ENCODE assay signal across 8 cellular contexts in the genomic region with DNA sequence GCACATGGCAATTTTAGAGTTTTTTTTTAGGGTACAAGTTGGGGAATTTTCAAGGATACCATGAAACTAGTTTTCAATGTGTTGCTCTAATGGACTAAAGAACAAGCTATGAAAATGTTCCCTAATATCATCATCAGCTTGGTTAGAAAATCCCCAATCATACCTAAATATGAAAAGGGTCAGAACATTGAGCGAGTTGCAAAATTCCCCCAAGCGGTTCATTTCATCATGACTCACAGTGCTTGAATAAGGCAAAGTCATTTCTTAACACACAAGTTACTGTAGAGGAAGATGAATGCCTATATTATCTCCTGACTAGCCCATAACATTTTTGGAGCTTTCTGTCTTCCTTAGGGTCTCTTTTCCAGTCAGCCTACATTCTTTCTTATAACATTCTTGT.
DNase-seq lines count a peak whose midpoint lies in the region; ATAC-seq and TF ChIP-seq lines count a peak whose summit lies in the region.

No MANE protein-coding gene starts in this region.

- H2AFZ ChIP-seq in MM.1S (ENCODE audit: low read length): no peak overlapping the region

- H3K27ac Mint-ChIP-seq in CD4-positive, alpha-beta memory T cell: peak overlapping the region in 6 of 7 donors; percentile 33 to 90 (median 74)
- H3K27ac Mint-ChIP-seq in activated T-helper 17 cell treated with anti-CD3 and anti-CD28 coated beads, Interleukin-2, amount 50 U/mL, for 72 hours: peak overlapping the region; percentile 90

- H3K9ac ChIP-seq in MM.1S (ENCODE audit: low read length): no peak overlapping the region

- no peaks in the 10 kb centered on the region for H3K27me3 Mint-ChIP-seq in CD4-positive, alpha-beta memory T cell
- no peaks in the 10 kb centered on the region for H3K27me3 Mint-ChIP-seq in activated T-helper 17 cell treated with anti-CD3 and anti-CD28 coated beads, Interleukin-2, amount 50 U/mL, for 72 hours

- no peaks in the 10 kb centered on the region for H3K9me3 ChIP-seq in CD4-positive, alpha-beta memory T cell (ENCODE audit: control insufficient read depth in 1 of 2, low read length in 2 of 2)
- no peaks in the 10 kb centered on the region for H3K9me3 ChIP-seq in MM.1S (replicated peaks; ENCODE audit: insufficient read depth, low read length)

- H3K79me2 ChIP-seq in MM.1S (ENCODE audit: low read length): peaks cover 56% of the 10 kb centered on the region

- H4K20me1 ChIP-seq in MM.1S (ENCODE audit: insufficient read depth, low read length): no peaks in the 10 kb centered on the region

- peak in 1 of 5 donors; percentile 59 for DNase-seq in CD4-positive, alpha-beta memory T cell
- DNase-seq in renal cortical epithelial cell (ENCODE audit: low read depth) (peak; percentile 33), MM.1S (no peak), HUDEP-2 (lab: John Stamatoyannopoulos, UW; ENCODE audit: unreplicated experiment in 76 of 76) (no peak), NCI-H2196 (lab: John Stamatoyannopoulos, UW; ENCODE audit: unreplicated experiment) (no peak)

- peak overlapping the region in 5 of 8 donors; percentile 79 to 91 (median 84) for H3K4me3 Mint-ChIP-seq in CD4-positive, alpha-beta memory T cell
- peak overlapping the region; percentile 79 for H3K4me3 Mint-ChIP-seq in activated T-helper 17 cell treated with anti-CD3 and anti-CD28 coated beads, Interleukin-2, amount 50 U/mL, for 72 hours

- POLR2A ChIA-PET in CD4-positive, alpha-beta memory T cell (lab: Charles Lee; ENCODE audit: partially characterized antibody): interaction anchor here (1.2 to 9.8 kb wide), 2 partner anchors 19 to 62 kb away, joined by 3 to 99 read pairs; a partner anchor contains a TSS

- H3K36me3 ChIP-seq in CD4-positive, alpha-beta memory T cell (ENCODE audit: insufficient read depth, low read length): no peaks in the 10 kb centered on the region
- H3K36me3 ChIP-seq in MM.1S (replicated peaks; ENCODE audit: insufficient read depth, low read length): no peaks in the 10 kb centered on the region

- H3K27me3 ChIP-seq in CD4-positive, alpha-beta memory T cell (ENCODE audit: insufficient read depth, low read length): no peaks in the 10 kb centered on the region
- H3K27me3 ChIP-seq in MM.1S (replicated peaks; ENCODE audit: insufficient read depth, low read length): no peaks in the 10 kb centered on the region

- H3K4me1 Mint-ChIP-seq in CD4-positive, alpha-beta memory T cell: peaks cover 49 to 74% (median 56%) of the 10 kb centered on the region in 4 donors
- H3K4me1 Mint-ChIP-seq in activated T-helper 17 cell treated with anti-CD3 and anti-CD28 coated beads, Interleukin-2, amount 50 U/mL, for 72 hours: peaks cover 50% of the 10 kb centered on the region

- no peaks in the 10 kb centered on the region for H3F3A ChIP-seq in MM.1S (ENCODE audit: insufficient read depth, low read length)

- intact Hi-C loops in CD4-positive, alpha-beta memory T cell (cut with micrococcal nuclease): no loop called here

- no peak for TF ChIP-seq CTCF in MM.1S (IDR thresholded peaks at IDR 0.05; ENCODE audit: low read length)

- H3K9me3 Mint-ChIP-seq in CD4-positive, alpha-beta memory T cell: no peaks in the 10 kb centered on the region
- no peaks in the 10 kb centered on the region for H3K9me3 Mint-ChIP-seq in activated T-helper 17 cell treated with anti-CD3 and anti-CD28 coated beads, Interleukin-2, amount 50 U/mL, for 72 hours

- peaks cover 13 to 16% of the 10 kb centered on the region in 2 donors for H3K36me3 Mint-ChIP-seq in CD4-positive, alpha-beta memory T cell
- peaks cover 42% of the 10 kb centered on the region for H3K36me3 Mint-ChIP-seq in activated T-helper 17 cell treated with anti-CD3 and anti-CD28 coated beads, Interleukin-2, amount 50 U/mL, for 72 hours (ENCODE audit: low read depth)

- CTCF ChIA-PET in CD4-positive, alpha-beta memory T cell (lab: Charles Lee; ENCODE audit: partially characterized antibody): interaction anchor here (1.4 kb wide), 1 partner anchor 15 kb away, joined by 3 read pairs; no protein-coding TSS in a partner anchor

- H3K4me1 ChIP-seq in CD4-positive, alpha-beta memory T cell (ENCODE audit: insufficient read depth, low read length): peaks cover 65% of the 10 kb centered on the region
- H3K4me1 ChIP-seq in MM.1S (ENCODE audit: low read length): no peaks in the 10 kb centered on the region

- ATAC-seq in GM19463 (IDR thresholded peaks at IDR 0.05; ENCODE audit: unreplicated experiment) (peak; percentile 84), HG03469 (IDR thresholded peaks at IDR 0.05; ENCODE audit: unreplicated experiment) (peak; percentile 73)
- peak; percentile 83 for ATAC-seq in activated T-helper 17 cell treated with anti-CD3 and anti-CD28 coated beads, Interleukin-2, amount 50 U/mL, for 72 hours (replicated peaks)

- H3K4me2 ChIP-seq in MM.1S (ENCODE audit: low read depth, low read length): no peak overlapping the region

- no peaks in the 10 kb centered on the region for H3K9me2 ChIP-seq in MM.1S (replicated peaks; ENCODE audit: insufficient read depth, low read length)

- H3K4me3 ChIP-seq in CD4-positive, alpha-beta memory T cell (ENCODE audit: low read length in 2 of 2): no peak overlapping the region
- no peak overlapping the region for H3K4me3 ChIP-seq in MM.1S (ENCODE audit: low read length)

- no peak overlapping the region for H3K27ac ChIP-seq in CD4-positive, alpha-beta memory T cell (ENCODE audit: low read depth, low read length)
- no peak overlapping the region for H3K27ac ChIP-seq in MM.1S (ENCODE audit: low read length)
